ENCODE assay signal across 1 cellular context in genomic region chr4:2535386-2536192, GRCh38.
TF ChIP-seq lines count a peak whose summit lies in the region.

No MANE protein-coding gene starts in this region.

TF ChIP-seq in WTC11, 78 proteins besides CTCF, POLR2A, EP300 and RAD21 (continued from another document):
- TF ChIP-seq HMGXB4 (CRISPR knock-in tag; IDR thresholded peaks at IDR 0.05) (peak; percentile 82), HMGA2 (CRISPR knock-in tag; IDR thresholded peaks at IDR 0.05) (no peak), FOXJ3 (CRISPR knock-in tag; IDR thresholded peaks at IDR 0.05; ENCODE audit: borderline replicate concordance) (no peak), GRHL2 (CRISPR knock-in tag; IDR thresholded peaks at IDR 0.05; ENCODE audit: insufficient replicate concordance, severe bottlenecking) (no peak), ZNF232 (CRISPR knock-in tag; IDR thresholded peaks at IDR 0.05) (no peak), JUN (CRISPR knock-in tag; IDR thresholded peaks at IDR 0.05) (no peak), IRF2 (CRISPR knock-in tag; IDR thresholded peaks at IDR 0.05; ENCODE audit: borderline replicate concordance, low read depth) (no peak), RELA (CRISPR knock-in tag; IDR thresholded peaks at IDR 0.05; ENCODE audit: borderline replicate concordance) (0 out of 2 replicates have a peak, but pooled peaks have one; percentile 50), ATF3 (CRISPR knock-in tag; conservative IDR thresholded peaks at IDR 0.05) (no peak), NR3C1 (CRISPR knock-in tag; conservative IDR thresholded peaks at IDR 0.05; ENCODE audit: low read depth) (no peak), ZNF671 (CRISPR knock-in tag; IDR thresholded peaks at IDR 0.05) (no peak), NFATC4 (CRISPR knock-in tag; IDR thresholded peaks at IDR 0.05) (no peak), E2F1 (CRISPR knock-in tag; IDR thresholded peaks at IDR 0.05) (no peak), ELF4 (CRISPR knock-in tag; IDR thresholded peaks at IDR 0.05; ENCODE audit: low read depth) (no peak), TEAD4 (CRISPR knock-in tag; IDR thresholded peaks at IDR 0.05) (0 out of 2 replicates have a peak, but pooled peaks have one; percentile 30), USF2 (CRISPR knock-in tag; IDR thresholded peaks at IDR 0.05) (no peak; the same call in 1 of the 2 replicates), FOXP1 (CRISPR knock-in tag; IDR thresholded peaks at IDR 0.05; ENCODE audit: borderline replicate concordance) (no peak), ZNF425 (CRISPR knock-in tag; conservative IDR thresholded peaks at IDR 0.05) (no peak), ARID4B (CRISPR knock-in tag; IDR thresholded peaks at IDR 0.05; ENCODE audit: borderline replicate concordance) (no peak), E2F5 (CRISPR knock-in tag; IDR thresholded peaks at IDR 0.05) (no peak), ZNF263 (CRISPR knock-in tag; IDR thresholded peaks at IDR 0.05; ENCODE audit: low read depth) (no peak), SP1 (CRISPR knock-in tag; conservative IDR thresholded peaks at IDR 0.05) (no peak), ERG (CRISPR knock-in tag; IDR thresholded peaks at IDR 0.05) (no peak), RORB (CRISPR knock-in tag; IDR thresholded peaks at IDR 0.05) (no peak), TCF7 (CRISPR knock-in tag; IDR thresholded peaks at IDR 0.05; ENCODE audit: low read depth) (no peak), ZBTB43 (CRISPR knock-in tag; IDR thresholded peaks at IDR 0.05) (no peak)
